Comparison of ENCODE assay signal across 2 cellular contexts in the genomic region with DNA sequence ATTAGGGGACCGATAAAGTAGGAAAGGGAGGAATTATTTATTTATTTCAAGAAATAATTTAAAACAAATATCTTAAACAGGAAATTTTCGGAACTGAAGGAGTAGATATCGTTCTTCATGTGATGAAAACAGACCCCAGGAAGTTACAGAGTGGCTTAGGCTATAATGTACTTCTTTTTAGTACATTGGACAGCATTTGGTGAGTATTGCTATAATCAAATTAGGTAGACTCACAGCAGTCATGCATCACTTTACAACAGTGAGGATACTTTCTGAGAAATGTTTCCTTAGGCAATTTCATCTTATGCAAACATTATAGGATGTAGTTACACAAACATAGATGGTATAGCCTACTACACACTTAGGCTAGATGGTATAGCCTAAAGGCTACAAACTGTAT.
TF ChIP-seq lines count a peak whose summit lies in the region.

No MANE protein-coding gene starts in this region.

TF ChIP-seq in A549, 52 proteins besides CTCF, POLR2A, EP300 and RAD21 (continued from another document):
- TF ChIP-seq, protein P1, sequence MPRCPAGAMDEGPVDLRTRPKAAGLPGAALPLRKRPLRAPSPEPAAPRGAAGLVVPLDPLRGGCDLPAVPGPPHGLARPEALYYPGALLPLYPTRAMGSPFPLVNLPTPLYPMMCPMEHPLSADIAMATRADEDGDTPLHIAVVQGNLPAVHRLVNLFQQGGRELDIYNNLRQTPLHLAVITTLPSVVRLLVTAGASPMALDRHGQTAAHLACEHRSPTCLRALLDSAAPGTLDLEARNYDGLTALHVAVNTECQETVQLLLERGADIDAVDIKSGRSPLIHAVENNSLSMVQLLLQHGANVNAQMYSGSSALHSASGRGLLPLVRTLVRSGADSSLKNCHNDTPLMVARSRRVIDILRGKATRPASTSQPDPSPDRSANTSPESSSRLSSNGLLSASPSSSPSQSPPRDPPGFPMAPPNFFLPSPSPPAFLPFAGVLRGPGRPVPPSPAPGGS (IDR thresholded peaks at IDR 0.05), result no peak
- TF ChIP-seq, protein P2, sequence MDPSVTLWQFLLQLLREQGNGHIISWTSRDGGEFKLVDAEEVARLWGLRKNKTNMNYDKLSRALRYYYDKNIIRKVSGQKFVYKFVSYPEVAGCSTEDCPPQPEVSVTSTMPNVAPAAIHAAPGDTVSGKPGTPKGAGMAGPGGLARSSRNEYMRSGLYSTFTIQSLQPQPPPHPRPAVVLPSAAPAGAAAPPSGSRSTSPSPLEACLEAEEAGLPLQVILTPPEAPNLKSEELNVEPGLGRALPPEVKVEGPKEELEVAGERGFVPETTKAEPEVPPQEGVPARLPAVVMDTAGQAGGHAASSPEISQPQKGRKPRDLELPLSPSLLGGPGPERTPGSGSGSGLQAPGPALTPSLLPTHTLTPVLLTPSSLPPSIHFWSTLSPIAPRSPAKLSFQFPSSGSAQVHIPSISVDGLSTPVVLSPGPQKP (IDR thresholded peaks at IDR 0.05; ENCODE audit: low read depth, low read length), result no peak
- TF ChIP-seq MYC (IDR thresholded peaks at IDR 0.05; ENCODE audit: borderline replicate concordance, low read length) (no peak), KDM1A (IDR thresholded peaks at IDR 0.05; ENCODE audit: low read depth) (no peak), HOXA7 (CRISPR knock-in tag; IDR thresholded peaks at IDR 0.05) (no peak), MAZ (IDR thresholded peaks at IDR 0.05; ENCODE audit: borderline replicate concordance, low read depth, low read length) (no peak), HES2 (IDR thresholded peaks at IDR 0.05) (no peak), RFX5 (IDR thresholded peaks at IDR 0.05) (no peak), NFE2L2 (conservative IDR thresholded peaks at IDR 0.05; ENCODE audit: low read length) (no peak)
TF ChIP-seq in A549: peak in this region for 0.

TF ChIP-seq in SK-N-SH, 30 proteins besides CTCF, POLR2A, EP300 and RAD21 (continued from another document):
- TF ChIP-seq, protein P3, sequence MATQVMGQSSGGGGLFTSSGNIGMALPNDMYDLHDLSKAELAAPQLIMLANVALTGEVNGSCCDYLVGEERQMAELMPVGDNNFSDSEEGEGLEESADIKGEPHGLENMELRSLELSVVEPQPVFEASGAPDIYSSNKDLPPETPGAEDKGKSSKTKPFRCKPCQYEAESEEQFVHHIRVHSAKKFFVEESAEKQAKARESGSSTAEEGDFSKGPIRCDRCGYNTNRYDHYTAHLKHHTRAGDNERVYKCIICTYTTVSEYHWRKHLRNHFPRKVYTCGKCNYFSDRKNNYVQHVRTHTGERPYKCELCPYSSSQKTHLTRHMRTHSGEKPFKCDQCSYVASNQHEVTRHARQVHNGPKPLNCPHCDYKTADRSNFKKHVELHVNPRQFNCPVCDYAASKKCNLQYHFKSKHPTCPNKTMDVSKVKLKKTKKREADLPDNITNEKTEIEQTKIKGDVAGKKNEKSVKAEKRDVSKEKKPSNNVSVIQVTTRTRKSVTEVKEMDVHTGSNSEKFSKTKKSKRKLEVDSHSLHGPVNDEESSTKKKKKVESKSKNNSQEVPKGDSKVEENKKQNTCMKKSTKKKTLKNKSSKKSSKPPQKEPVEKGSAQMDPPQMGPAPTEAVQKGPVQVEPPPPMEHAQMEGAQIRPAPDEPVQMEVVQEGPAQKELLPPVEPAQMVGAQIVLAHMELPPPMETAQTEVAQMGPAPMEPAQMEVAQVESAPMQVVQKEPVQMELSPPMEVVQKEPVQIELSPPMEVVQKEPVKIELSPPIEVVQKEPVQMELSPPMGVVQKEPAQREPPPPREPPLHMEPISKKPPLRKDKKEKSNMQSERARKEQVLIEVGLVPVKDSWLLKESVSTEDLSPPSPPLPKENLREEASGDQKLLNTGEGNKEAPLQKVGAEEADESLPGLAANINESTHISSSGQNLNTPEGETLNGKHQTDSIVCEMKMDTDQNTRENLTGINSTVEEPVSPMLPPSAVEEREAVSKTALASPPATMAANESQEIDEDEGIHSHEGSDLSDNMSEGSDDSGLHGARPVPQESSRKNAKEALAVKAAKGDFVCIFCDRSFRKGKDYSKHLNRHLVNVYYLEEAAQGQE (IDR thresholded peaks at IDR 0.05; ENCODE audit: low read depth, low read length), result peak; percentile 71
- TF ChIP-seq NFIC (IDR thresholded peaks at IDR 0.05; ENCODE audit: borderline replicate concordance) (no peak), TEAD4 (IDR thresholded peaks at IDR 0.05; ENCODE audit: borderline replicate concordance, insufficient read depth) (no peak)
TF ChIP-seq in SK-N-SH: peak in this region for 1.
